ENCODE assay signal across 1 cellular context in the genomic region with DNA sequence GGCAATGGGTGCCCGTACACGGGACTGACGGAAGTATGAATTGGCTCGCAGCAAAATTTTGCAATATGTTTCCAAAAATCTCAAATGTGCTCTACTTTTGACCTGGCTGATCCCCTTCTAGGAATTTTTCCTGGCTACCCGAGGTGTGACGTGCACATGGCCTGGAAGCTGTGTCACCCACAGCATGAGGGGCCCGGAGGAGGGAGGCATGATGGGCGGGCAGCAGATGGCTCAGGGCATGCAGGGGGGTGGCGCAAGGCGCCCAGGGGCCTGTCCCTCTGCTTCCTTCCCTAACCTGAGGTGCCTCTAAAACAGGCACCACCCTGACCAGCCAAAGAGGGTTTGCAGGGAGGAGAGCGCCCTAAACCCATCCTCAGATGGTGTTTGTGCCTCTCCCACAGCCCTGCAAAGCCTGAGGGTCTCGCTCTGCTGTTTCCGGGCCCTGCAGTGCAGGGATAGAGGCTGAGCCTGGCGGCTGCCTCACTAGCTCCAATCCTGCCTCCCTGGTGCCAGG.
TF ChIP-seq lines count a peak whose summit lies in the region.

No MANE protein-coding gene starts in this region.

TF ChIP-seq in SK-N-SH, 30 proteins besides CTCF, POLR2A, EP300 and RAD21 (continued from another document):
- no peak for TF ChIP-seq SMC3 (IDR thresholded peaks at IDR 0.05; ENCODE audit: low read depth, low read length)
